ENCODE assay signal across 2 cellular contexts in the genomic region with DNA sequence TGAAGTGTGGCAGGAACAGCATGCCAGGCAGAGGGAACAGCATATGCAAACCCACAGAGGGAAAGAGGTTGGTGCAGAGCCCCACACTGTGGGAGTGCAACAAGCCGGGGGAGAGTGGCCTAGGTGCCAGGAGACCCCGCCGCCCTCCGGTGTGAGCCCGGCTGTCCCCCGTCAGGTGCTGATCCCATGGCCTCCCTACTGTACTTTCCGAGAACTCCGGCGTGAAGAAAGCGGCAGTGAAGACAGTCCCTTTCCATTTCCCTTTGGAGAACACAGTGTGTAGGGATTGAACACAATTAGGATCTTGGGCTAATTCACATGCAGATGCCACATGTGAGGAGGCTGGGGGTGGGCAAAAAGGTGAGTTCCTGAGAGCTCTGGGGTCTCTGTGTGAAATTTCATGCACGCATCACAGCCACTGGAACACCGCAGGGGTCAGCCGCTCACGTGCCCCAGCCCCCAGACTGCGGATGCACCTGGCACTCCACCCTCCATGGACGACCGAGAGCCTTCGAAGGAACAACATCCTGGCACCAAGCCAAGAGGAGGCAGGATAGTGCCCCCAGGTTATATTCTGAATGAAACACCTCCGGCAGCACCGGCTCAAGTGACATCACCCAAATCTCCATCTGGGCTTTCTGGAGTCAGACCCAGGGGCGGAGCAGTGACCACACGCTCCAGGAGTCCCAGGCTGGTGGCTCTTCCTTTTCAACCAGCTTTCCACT.
TF ChIP-seq lines count a peak whose summit lies in the region.

No MANE protein-coding gene starts in this region.

TF ChIP-seq in SK-N-SH, 30 proteins besides CTCF, POLR2A, EP300 and RAD21 (continued from another document):
- TF ChIP-seq RCOR1 (IDR thresholded peaks at IDR 0.05; ENCODE audit: low read length) = no peak
- TF ChIP-seq MEF2A (IDR thresholded peaks at IDR 0.05; ENCODE audit: borderline replicate concordance, low read depth) = no peak
- no peak for TF ChIP-seq TAF1 (IDR thresholded peaks at IDR 0.05; ENCODE audit: borderline replicate concordance, low read depth, low read length)

TF ChIP-seq in SK-N-SH treated with all-trans-retinoic acid at 6 μM for 48 hours, 23 proteins besides CTCF, POLR2A, EP300 and RAD21 (continued from another document):
- no peak for TF ChIP-seq OSR1 (CRISPR knock-in tag; IDR thresholded peaks at IDR 0.05)
